ENCODE assay signal across 23 cellular contexts in genomic region chr7:15308831-15309230, GRCh38.
DNase-seq lines count a peak whose midpoint lies in the region; ATAC-seq and TF ChIP-seq lines count a peak whose summit lies in the region.
"Had no signal": no experiment of that assay in that cellular context is flagged by ENCODE, and none has a peak within 500 bp of the region (broad histone marks: within the 10 kb centered on the region; RNA-seq: fewer than 3 reads in every experiment).

No MANE protein-coding gene starts in this region.

- no peak overlapping the region for H4K8ac ChIP-seq in IMR-90 (ENCODE audit: low read depth in 2 of 2, low read length in 2 of 2)

- dilution Hi-C loops in IMR-90 (cut with HindIII; ENCODE audit: low sequenced_read_pairs, unreplicated experiment): no loop called here

- CTCF ChIA-PET in IMR-90 (lab: Yijun Ruan, JAX): no interaction called here

- no peak overlapping the region for H3K23ac ChIP-seq in IMR-90 (ENCODE audit: low read depth, low read length)

- H3K27me3 ChIP-seq in IMR-90 (ENCODE audit: control insufficient read depth, insufficient read depth, low read length): no peaks in the 10 kb centered on the region
- no peaks in the 10 kb centered on the region for H3K27me3 ChIP-seq in kidney epithelial cell (ENCODE audit: control insufficient read depth, insufficient read depth, low read length)
- H3K27me3 ChIP-seq: BE2C; BLaER1 treated with 17β-estradiol and CSF1 and Interleukin-3, amounts not matched to agents 10 nM and 100 nM had no signal

- H3K9ac ChIP-seq in IMR-90 (ENCODE audit: low read depth, low read length): no peak overlapping the region
- H3K9ac ChIP-seq: BLaER1 treated with 17β-estradiol and CSF1 and Interleukin-3, amounts not matched to agents 10 nM and 100 nM had no signal

- no peak overlapping the region for H3K14ac ChIP-seq in IMR-90 (replicated peaks; ENCODE audit: low read depth, low read length)

- no peak for TF ChIP-seq CTCF in IMR-90 (conservative IDR thresholded peaks at IDR 0.05; ENCODE audit: low read depth, low read length)
- no peak for TF ChIP-seq CTCF in kidney epithelial cell (IDR thresholded peaks at IDR 0.05; ENCODE audit: insufficient read depth, low read length, poor library complexity, severe bottlenecking)

- H2BK20ac ChIP-seq in IMR-90 (ENCODE audit: low read depth, low read length): no peak overlapping the region

- H2BK120ac ChIP-seq in IMR-90 (ENCODE audit: low read depth, low read length): no peak overlapping the region

- H2AK9ac ChIP-seq in IMR-90 (replicated peaks; ENCODE audit: low read depth, low read length, poor library complexity): no peak overlapping the region

- no peak overlapping the region for H3K18ac ChIP-seq in IMR-90 (ENCODE audit: low read depth, low read length)

- WGBS in IMR-90 (ENCODE audit: extremely low coverage in 2 of 2, insufficient read length in 1 of 2), 2 experiments: no CpG with 5 or more reads among the region's 4 CpGs

- no peak overlapping the region for H2BK5ac ChIP-seq in IMR-90 (ENCODE audit: low read depth, low read length, poor library complexity, severe bottlenecking)

- no peaks in the 10 kb centered on the region for H3K36me3 ChIP-seq in IMR-90 (ENCODE audit: control insufficient read depth, insufficient read depth, low read length)
- H3K36me3 ChIP-seq in kidney epithelial cell (ENCODE audit: control insufficient read depth, insufficient read depth, low read length): no peaks in the 10 kb centered on the region
- H3K36me3 ChIP-seq: BE2C; BLaER1 treated with 17β-estradiol and CSF1 and Interleukin-3, amounts not matched to agents 10 nM and 100 nM had no signal

- H3K4me1 ChIP-seq in IMR-90 (ENCODE audit: control insufficient read depth, insufficient read depth, low read length): no peaks in the 10 kb centered on the region
- H3K4me1 ChIP-seq: A549; BE2C; BLaER1 treated with 17β-estradiol and CSF1 and Interleukin-3, amounts not matched to agents 10 nM and 100 nM had no signal

- no peak overlapping the region for H3K4ac ChIP-seq in IMR-90 (ENCODE audit: low read depth, low read length)

- H3K79me1 ChIP-seq in IMR-90 (ENCODE audit: low read depth in 1 of 2, low read length in 2 of 2): no peaks in the 10 kb centered on the region

- no peak overlapping the region for H4K5ac ChIP-seq in IMR-90 (ENCODE audit: low read depth, low read length)

- no peak overlapping the region for H2BK15ac ChIP-seq in IMR-90 (ENCODE audit: low read depth, low read length)

- no peaks in the 10 kb centered on the region for H4K20me1 ChIP-seq in IMR-90 (ENCODE audit: insufficient read depth, low read length)
- H4K20me1 ChIP-seq: BLaER1 treated with 17β-estradiol and CSF1 and Interleukin-3, amounts not matched to agents 10 nM and 100 nM had no signal

- no TSS peak for BruUV-seq in IMR-90 (replicated peaks; lab: Mats Ljungman, UMichigan)

- no peak overlapping the region for H2AK5ac ChIP-seq in IMR-90 (ENCODE audit: low read depth, low read length)

- POLR2A ChIA-PET in IMR-90 (lab: Charles Lee; ENCODE audit: unreplicated experiment): no interaction called here

- H3K27ac ChIP-seq in IMR-90 (ENCODE audit: insufficient read depth, low read length): no peak overlapping the region
- H3K27ac ChIP-seq: A549; BLaER1 treated with 17β-estradiol and CSF1 and Interleukin-3, amounts not matched to agents 10 nM and 100 nM had no signal

- H2AFZ ChIP-seq in IMR-90 (replicated peaks; ENCODE audit: low read length, poor library complexity): no peak overlapping the region
- H2AFZ ChIP-seq: GM23338 had no signal

- no peak for TF ChIP-seq POLR2A in IMR-90 (IDR thresholded peaks at IDR 0.05; ENCODE audit: low read depth, low read length)

- no peak overlapping the region for H4K91ac ChIP-seq in IMR-90 (ENCODE audit: insufficient read depth, low read depth, low read length)

- intact Hi-C loops in IMR-90 (cut with micrococcal nuclease): loop anchor here (5.0 to 10.0 kb wide), 3 partner anchors 248 to 1256 kb away; no protein-coding TSS in a partner anchor

- H3K4me3 ChIP-seq in IMR-90 (ENCODE audit: insufficient read depth, low read depth, low read length) (no peak overlapping the region), kidney epithelial cell (ENCODE audit: low read depth, low read length) (no peak overlapping the region)
- H3K4me3 ChIP-seq: A549; BLaER1 treated with 17β-estradiol and CSF1 and Interleukin-3, amounts not matched to agents 10 nM and 100 nM; GM12878; GM23338 had no signal

- DNase-seq in IMR-90: no peak
- DNase-seq in kidney epithelial cell (ENCODE audit: low read depth): peak; percentile 43
- peak; percentile 32 for DNase-seq in left kidney (ENCODE audit: low read depth, low spot score)
- DNase-seq in renal cortical epithelial cell (ENCODE audit: low read depth): peak; percentile 93
- no peak for DNase-seq in superior temporal gyrus (ENCODE audit: extremely low spot score)
- no peak for DNase-seq in activated CD8-positive, alpha-beta memory T cell treated with anti-CD3 and anti-CD28 coated beads for 24 hours
- no peak for DNase-seq in NCI-H345 (lab: John Stamatoyannopoulos, UW)
- DNase-seq: 8988T; ACHN; AML-193; BE2C; CD4-positive, alpha-beta T cell; CD8-positive, alpha-beta memory T cell; DMS 273 treated with DMSO at 0.1 percent for 48 hours; DMS79; EL; GDM1; H7; HCEC 1CT had no signal

- no peaks in the 10 kb centered on the region for H3K9me1 ChIP-seq in IMR-90 (ENCODE audit: insufficient read depth, low read length)

- H3K9me3 ChIP-seq in IMR-90 (ENCODE audit: control insufficient read depth, insufficient read depth, low read length): no peaks in the 10 kb centered on the region
- H3K9me3 ChIP-seq: A549; BE2C; BLaER1 treated with 17β-estradiol and CSF1 and Interleukin-3, amounts not matched to agents 10 nM and 100 nM had no signal

- no peak overlapping the region for H3K4me2 ChIP-seq in IMR-90 (ENCODE audit: low read depth, low read length)
- H3K4me2 ChIP-seq: A549; BLaER1 treated with 17β-estradiol and CSF1 and Interleukin-3, amounts not matched to agents 10 nM and 100 nM; GM23338 had no signal

- no peak overlapping the region for H3K56ac ChIP-seq in IMR-90 (ENCODE audit: extremely low read depth, insufficient read depth, low read length)

- ATAC-seq in IMR-90 (ENCODE audit: low read depth): no peak
- ATAC-seq: A549, GM12878, GM23338 had no signal

- in situ Hi-C loops in IMR-90 (cut with MboI; ENCODE audit: low sequenced_read_pairs): loop anchor here (25.0 kb wide), 1 partner anchor 1253 kb away; no protein-coding TSS in a partner anchor

- no peak for TF ChIP-seq RAD21 in IMR-90 (IDR thresholded peaks at IDR 0.05; ENCODE audit: low read length)

TF ChIP-seq in IMR-90, 13 proteins besides CTCF, POLR2A, EP300 and RAD21:
- TF ChIP-seq CEBPB (IDR thresholded peaks at IDR 0.05; ENCODE audit: low read depth, low read length): peak; percentile 53
- no peak for TF ChIP-seq CHD1 (IDR thresholded peaks at IDR 0.05; ENCODE audit: low read depth, low read length)
TF ChIP-seq in IMR-90: peak in this region for 1.

Comparison
In these comparisons a context has a peak if more than half of its experiments do, and no peak if none do; other contexts are left out.
1. DNase-seq: peak in kidney epithelial cell (single experiment), left kidney (single experiment) and renal cortical epithelial cell (single experiment); none in IMR-90 (single experiment), superior temporal gyrus (single experiment), activated CD8-positive, alpha-beta memory T cell treated with anti-CD3 and anti-CD28 coated beads for 24 hours (single experiment) and NCI-H345 (single experiment).